In the genomic region with DNA sequence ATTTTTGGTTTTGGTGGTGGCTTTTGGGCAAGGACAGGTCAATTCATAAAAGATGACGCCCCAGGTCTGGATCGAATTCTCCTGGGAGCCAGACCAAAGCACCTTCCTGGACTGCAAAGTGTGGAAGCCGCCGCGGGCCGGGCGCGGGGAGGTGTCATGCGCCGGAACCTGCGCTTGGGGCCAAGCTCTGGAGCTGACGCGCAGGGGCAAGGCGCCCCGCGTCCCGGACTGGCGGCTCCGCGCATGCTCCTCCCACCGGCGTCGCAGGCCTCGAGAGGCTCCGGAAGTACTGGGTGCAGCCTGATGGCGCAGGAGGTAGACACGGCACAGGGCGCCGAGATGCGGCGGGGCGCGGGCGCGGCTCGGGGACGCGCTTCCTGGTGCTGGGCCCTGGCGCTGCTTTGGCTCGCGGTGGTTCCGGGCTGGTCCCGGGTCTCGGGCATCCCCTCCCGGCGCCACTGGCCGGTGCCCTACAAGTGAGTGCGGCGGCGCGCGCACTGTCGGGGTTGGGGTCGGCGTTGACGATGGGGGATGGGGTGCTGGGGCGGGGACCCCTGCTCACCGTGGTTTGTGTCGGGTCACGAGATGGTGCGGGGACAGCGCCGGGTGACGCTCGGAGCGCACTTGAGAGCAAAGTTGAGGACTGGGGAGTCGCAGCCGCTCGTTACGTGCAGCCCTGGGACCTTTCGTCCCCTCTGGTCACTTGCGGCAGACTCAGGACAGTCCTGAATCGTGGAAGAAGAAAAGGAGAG, we compare ENCODE assay signal across 8 cellular contexts. TPM values are rescaled to one million over a fixed set of nuclear protein-coding genes. Genes with fewer than 3 reads are reported as not detected.
DNase-seq lines count a peak whose midpoint lies in the region; ATAC-seq lines count a peak whose summit lies in the region.

A gene (plus strand): TSS at position 286 of the 752 bp plus-strand sequence. CDS start 18 bp downstream, at position 304.

- H3K4me1 Mint-ChIP-seq in immature natural killer cell: peaks cover 31 to 34% of the 10 kb centered on the region in 2 donors

- peak; percentile 97 for DNase-seq in AG08396 (ENCODE audit: low spot score)
- peak; percentile 67 for DNase-seq in NCI-H2227 treated with DMSO at 0.1 percent for 48 hours (lab: John Stamatoyannopoulos, UW)
- peak; percentile 79 to 95 (median 91) for DNase-seq in activated CD4-positive, CD25-positive, alpha-beta regulatory T cell (lab: John Stamatoyannopoulos, UW)
- peak; percentile 30 to 95 (median 87) for DNase-seq in caudate nucleus (lab: John Stamatoyannopoulos, UW)
- DNase-seq in immature natural killer cell: peak; percentile 96 to 97 (median 96)
- peak; percentile 62 for DNase-seq in smooth muscle cell of the brain vasculature (ENCODE audit: low read depth, low spot score)

- peak within 1 kb of the TSS; percentile 98 to 100 (median 99) for H3K27ac Mint-ChIP-seq in immature natural killer cell

- peak within 1 kb of the TSS; percentile 89 to 97 (median 95) for H3K4me3 Mint-ChIP-seq in immature natural killer cell

- peak within 1 kb of the TSS; percentile 88 for H3K27ac ChIP-seq in caudate nucleus (ENCODE audit: low read depth, low read length)

- H3K9me3 Mint-ChIP-seq in immature natural killer cell: no peaks in the 10 kb centered on the region

- peak; percentile 97 for ATAC-seq in GM18907 (IDR thresholded peaks at IDR 0.05; ENCODE audit: unreplicated experiment)
- peak; percentile 95 for ATAC-seq in HG03139 (IDR thresholded peaks at IDR 0.05; ENCODE audit: unreplicated experiment)

- peaks cover 0 to 7% (median 6%) of the 10 kb centered on the region in 3 donors for H3K36me3 Mint-ChIP-seq in immature natural killer cell

- peaks cover 38 to 50% (median 43%) of the 10 kb centered on the region in 3 donors for H3K27me3 Mint-ChIP-seq in immature natural killer cell (ENCODE audit: low read depth in 3 of 3)

RNA-seq across cellular contexts. Expression of the gene that starts here (rescaled TPM):
- polyA plus RNA-seq in immature natural killer cell: 1 to 10 TPM; 3.2 to 7.4 (median 7.0) TPM

Comparison
In these comparisons a context has a peak if more than half of its experiments do, and no peak if none do; other contexts are left out.
1. Peak in every context shown above with its lines: DNase-seq, ATAC-seq and H3K27ac ChIP-seq.